ENCODE assay signal across 15 cellular contexts in the genomic region with DNA sequence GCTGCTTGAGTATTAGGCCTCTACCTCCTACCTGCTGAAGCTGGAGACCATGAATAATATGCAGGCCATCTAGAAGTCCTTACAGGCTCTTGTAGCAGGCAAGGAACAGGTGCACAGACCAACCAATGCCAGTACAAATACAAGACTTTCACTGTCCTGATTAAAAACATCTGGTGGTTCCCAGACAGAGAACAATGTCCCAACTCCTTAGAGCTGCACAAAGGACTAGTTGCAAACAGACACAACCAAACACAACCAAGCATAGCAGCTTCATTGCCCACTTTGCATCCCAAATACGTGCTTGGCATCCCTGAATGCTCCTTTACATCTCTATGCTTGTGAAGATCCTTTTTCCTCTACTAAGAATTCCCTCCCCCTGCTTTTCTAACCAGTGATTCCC.
"Had no signal": no experiment of that assay in that cellular context is flagged by ENCODE, and none has a peak within 500 bp of the region (broad histone marks: within the 10 kb centered on the region; RNA-seq: fewer than 3 reads in every experiment).

No MANE protein-coding gene starts in this region.

- H3K27me3 ChIP-seq: foreskin keratinocyte, heart left ventricle, left lung, ovary, testis had no signal

- H3K9me3 ChIP-seq: heart left ventricle, left lung, ovary, testis had no signal

- H3K9me3 Mint-ChIP-seq: activated naive CD4-positive, alpha-beta T cell treated with anti-CD3 and anti-CD28 coated beads, Interleukin-2, amount 50 U/mL, for 24 hours; brain; T-helper 2 cell treated with Interferon-gamma antibody and Interleukin-4, amounts not matched to agents 5 μg/mL and 100 μg/mL, for 36 hours had no signal

- H3K27ac ChIP-seq: foreskin keratinocyte, heart left ventricle, left lung, ovary had no signal

- ATAC-seq: activated CD4-positive, CD25-positive, alpha-beta regulatory T cell treated with anti-CD3 and anti-CD28 coated beads, Interleukin-2, amount 50 U/mL, for 24 hours; foreskin keratinocyte; left lung had no signal

- H3K36me3 Mint-ChIP-seq: activated naive CD4-positive, alpha-beta T cell treated with anti-CD3 and anti-CD28 coated beads, Interleukin-2, amount 50 U/mL, for 24 hours; brain had no signal

- DNase-seq: dermis blood vessel endothelial cell; foreskin keratinocyte; heart left ventricle; islet precursor cell; left lung; mesenchymal stem cell; ovary; stimulated activated naive CD4-positive, alpha-beta T cell; SW 1271; testis had no signal

- H3K36me3 ChIP-seq: heart left ventricle, left lung, ovary had no signal

- H3K4me3 ChIP-seq: heart left ventricle, left lung, ovary, smooth muscle cell, testis had no signal

- H3K27ac Mint-ChIP-seq: activated naive CD4-positive, alpha-beta T cell treated with anti-CD3 and anti-CD28 coated beads, Interleukin-2, amount 50 U/mL, for 24 hours; brain; T-helper 2 cell treated with Interferon-gamma antibody and Interleukin-4, amounts not matched to agents 5 μg/mL and 100 μg/mL, for 36 hours had no signal

- H3K4me1 ChIP-seq: foreskin keratinocyte, left lung had no signal

- H3K27me3 Mint-ChIP-seq: brain had no signal

- H3K4me1 Mint-ChIP-seq: activated naive CD4-positive, alpha-beta T cell treated with anti-CD3 and anti-CD28 coated beads, Interleukin-2, amount 50 U/mL, for 24 hours; brain had no signal

- H3K4me3 Mint-ChIP-seq: activated naive CD4-positive, alpha-beta T cell treated with anti-CD3 and anti-CD28 coated beads, Interleukin-2, amount 50 U/mL, for 24 hours; brain; T-helper 2 cell treated with Interferon-gamma antibody and Interleukin-4, amounts not matched to agents 5 μg/mL and 100 μg/mL, for 36 hours had no signal
